Comparison of ENCODE assay signal across 1 cellular context in genomic region chr1:14598498-14599172, GRCh38.
A peak's percentile ranks its signal among the peaks of the same experiment; 100 is the strongest.
TF ChIP-seq lines count a peak whose summit lies in the region.

KAZN (plus strand) TSS chr1:14598685.

TF ChIP-seq in K562, 482 proteins besides CTCF, POLR2A, EP300 and RAD21 (continued from another document and continues in another):
- TF ChIP-seq C11orf30 (IDR thresholded peaks at IDR 0.05; ENCODE audit: low read depth) (no peak), ZSCAN29 (IDR thresholded peaks at IDR 0.05) (no peak), BRCA1 (IDR thresholded peaks at IDR 0.05) (no peak), BRCA1 (CRISPR knock-in tag; IDR thresholded peaks at IDR 0.05) (no peak), BCL6 (CRISPR knock-in tag; IDR thresholded peaks at IDR 0.05) (no peak), ZNF174 (CRISPR knock-in tag; IDR thresholded peaks at IDR 0.05) (no peak), ZNF592 (IDR thresholded peaks at IDR 0.05) (no peak), ZNF696 (CRISPR knock-in tag; conservative IDR thresholded peaks at IDR 0.05) (no peak), FOXK2 (conservative IDR thresholded peaks at IDR 0.05 in 1 of 2, IDR thresholded peaks at IDR 0.05 in 1 of 2; ENCODE audit: low read depth in 2 of 2) (peak in 1 of 2 experiments; percentile 84; a peak in 2 of 4 replicates), ZNF124 (CRISPR knock-in tag; IDR thresholded peaks at IDR 0.05) (no peak), RBBP5 (IDR thresholded peaks at IDR 0.05; ENCODE audit: borderline replicate concordance, insufficient read depth, low read length, poor library complexity, severe bottlenecking) (peak; percentile 36), ATF7 (IDR thresholded peaks at IDR 0.05) (peak; percentile 94), KHSRP (IDR thresholded peaks at IDR 0.05) (no peak), EZH2 (IDR thresholded peaks at IDR 0.05; ENCODE audit: borderline replicate concordance, low read depth, low read length) (no peak; the same call in 1 of the 2 replicates), ZNF561 (CRISPR knock-in tag; conservative IDR thresholded peaks at IDR 0.05) (no peak), VEZF1 (CRISPR knock-in tag; IDR thresholded peaks at IDR 0.05) (peak; percentile 26; the same call in 1 of the 2 replicates), CHAMP1 (IDR thresholded peaks at IDR 0.05) (no peak), CEBPZ (IDR thresholded peaks at IDR 0.05; ENCODE audit: borderline replicate concordance, low read depth, low read length) (no peak), ZNF263 (CRISPR knock-in tag; IDR thresholded peaks at IDR 0.05; ENCODE audit: borderline replicate concordance) (0 out of 2 replicates have a peak, but pooled peaks have one; percentile 44), RBM14 (IDR thresholded peaks at IDR 0.05; ENCODE audit: borderline replicate concordance, insufficient read depth, low read depth, low read length) (no peak), HOXB6 (CRISPR knock-in tag; IDR thresholded peaks at IDR 0.05; ENCODE audit: borderline replicate concordance) (no peak), PHF8 (IDR thresholded peaks at IDR 0.05; ENCODE audit: borderline replicate concordance, low read length) (peak; percentile 33; the same call in 1 of the 2 replicates), SMAD3 (CRISPR knock-in tag; conservative IDR thresholded peaks at IDR 0.05) (no peak), MNT (conservative IDR thresholded peaks at IDR 0.05) (no peak), NELFE (IDR thresholded peaks at IDR 0.05; ENCODE audit: insufficient read depth, insufficient read length) (no peak), PTRF (tag; IDR thresholded peaks at IDR 0.05) (no peak), ZNF24 (IDR thresholded peaks at IDR 0.05) (no peak), TOE1 (IDR thresholded peaks at IDR 0.05; ENCODE audit: borderline replicate concordance) (peak; percentile 26; the same call in 1 of the 2 replicates), TOE1 (CRISPR knock-in tag; IDR thresholded peaks at IDR 0.05; ENCODE audit: borderline replicate concordance, low read depth) (no peak), JUNB (CRISPR knock-in tag; conservative IDR thresholded peaks at IDR 0.05) (no peak), ELF4 (CRISPR knock-in tag; IDR thresholded peaks at IDR 0.05) (no peak), NCOA4 (IDR thresholded peaks at IDR 0.05; ENCODE audit: partially characterized antibody) (no peak), ZNF143 (CRISPR knock-in tag; IDR thresholded peaks at IDR 0.05) (no peak), PRDM10 (IDR thresholded peaks at IDR 0.05; ENCODE audit: partially characterized antibody) (peak; percentile 98), LCOR (CRISPR knock-in tag; IDR thresholded peaks at IDR 0.05) (no peak), BCLAF1 (IDR thresholded peaks at IDR 0.05; ENCODE audit: borderline replicate concordance in 1 of 2, control insufficient read depth in 1 of 2, low read depth in 2 of 2, low read length in 1 of 2) (no peak), ZNF655 (CRISPR knock-in tag; IDR thresholded peaks at IDR 0.05) (no peak)
